ENCODE assay signal across 1 cellular context in the genomic region with DNA sequence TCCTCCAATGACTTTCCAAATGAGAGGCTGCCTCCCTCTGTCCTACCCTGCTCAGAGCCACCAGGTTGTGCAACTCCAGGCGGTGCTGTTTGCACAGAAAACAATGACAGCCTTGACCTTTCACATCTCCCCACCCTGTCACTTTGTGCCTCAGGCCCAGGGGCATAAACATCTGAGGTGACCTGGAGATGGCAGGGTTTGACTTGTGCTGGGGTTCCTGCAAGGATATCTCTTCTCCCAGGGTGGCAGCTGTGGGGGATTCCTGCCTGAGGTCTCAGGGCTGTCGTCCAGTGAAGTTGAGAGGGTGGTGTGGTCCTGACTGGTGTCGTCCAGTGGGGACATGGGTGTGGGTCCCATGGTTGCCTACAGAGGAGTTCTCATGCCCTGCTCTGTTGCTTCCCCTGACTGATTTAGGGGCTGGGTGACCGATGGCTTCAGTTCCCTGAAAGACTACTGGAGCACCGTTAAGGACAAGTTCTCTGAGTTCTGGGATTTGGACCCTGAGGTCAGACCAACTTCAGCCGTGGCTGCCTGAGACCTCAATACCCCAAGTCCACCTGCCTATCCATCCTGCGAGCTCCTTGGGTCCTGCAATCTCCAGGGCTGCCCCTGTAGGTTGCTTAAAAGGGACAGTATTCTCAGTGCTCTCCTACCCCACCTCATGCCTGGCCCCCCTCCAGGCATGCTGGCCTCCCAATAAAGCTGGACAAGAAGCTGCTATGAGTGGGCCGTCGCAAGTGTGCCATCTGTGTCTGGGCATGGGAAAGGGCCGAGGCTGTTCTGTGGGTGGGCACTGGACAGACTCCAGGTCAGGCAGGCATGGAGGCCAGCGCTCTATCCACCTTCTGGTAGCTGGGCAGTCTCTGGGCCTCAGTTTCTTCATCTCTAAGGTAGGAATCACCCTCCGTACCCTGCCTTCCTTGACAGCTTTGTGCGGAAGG.
TF ChIP-seq lines count a peak whose summit lies in the region.

No MANE protein-coding gene starts in this region.

TF ChIP-seq in HepG2, 621 proteins besides CTCF, POLR2A, EP300 and RAD21 (continued from another document and continues in another):
- TF ChIP-seq, protein P1, sequence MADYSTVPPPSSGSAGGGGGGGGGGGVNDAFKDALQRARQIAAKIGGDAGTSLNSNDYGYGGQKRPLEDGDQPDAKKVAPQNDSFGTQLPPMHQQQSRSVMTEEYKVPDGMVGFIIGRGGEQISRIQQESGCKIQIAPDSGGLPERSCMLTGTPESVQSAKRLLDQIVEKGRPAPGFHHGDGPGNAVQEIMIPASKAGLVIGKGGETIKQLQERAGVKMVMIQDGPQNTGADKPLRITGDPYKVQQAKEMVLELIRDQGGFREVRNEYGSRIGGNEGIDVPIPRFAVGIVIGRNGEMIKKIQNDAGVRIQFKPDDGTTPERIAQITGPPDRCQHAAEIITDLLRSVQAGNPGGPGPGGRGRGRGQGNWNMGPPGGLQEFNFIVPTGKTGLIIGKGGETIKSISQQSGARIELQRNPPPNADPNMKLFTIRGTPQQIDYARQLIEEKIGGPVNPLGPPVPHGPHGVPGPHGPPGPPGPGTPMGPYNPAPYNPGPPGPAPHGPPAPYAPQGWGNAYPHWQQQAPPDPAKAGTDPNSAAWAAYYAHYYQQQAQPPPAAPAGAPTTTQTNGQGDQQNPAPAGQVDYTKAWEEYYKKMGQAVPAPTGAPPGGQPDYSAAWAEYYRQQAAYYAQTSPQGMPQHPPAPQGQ (CRISPR knock-in tag; IDR thresholded peaks at IDR 0.05; ENCODE audit: borderline replicate concordance): 0 out of 2 replicates have a peak, but pooled peaks have one; percentile 88
- TF ChIP-seq ZNF333 (CRISPR knock-in tag; IDR thresholded peaks at IDR 0.05; ENCODE audit: borderline replicate concordance): no peak
- TF ChIP-seq ZNF816 (CRISPR knock-in tag; IDR thresholded peaks at IDR 0.05; ENCODE audit: borderline replicate concordance): peak; percentile 42; the same call in 1 of the 2 replicates
- TF ChIP-seq TCF7 (IDR thresholded peaks at IDR 0.05; ENCODE audit: low read depth): peak; percentile 83
- TF ChIP-seq, protein P2, sequence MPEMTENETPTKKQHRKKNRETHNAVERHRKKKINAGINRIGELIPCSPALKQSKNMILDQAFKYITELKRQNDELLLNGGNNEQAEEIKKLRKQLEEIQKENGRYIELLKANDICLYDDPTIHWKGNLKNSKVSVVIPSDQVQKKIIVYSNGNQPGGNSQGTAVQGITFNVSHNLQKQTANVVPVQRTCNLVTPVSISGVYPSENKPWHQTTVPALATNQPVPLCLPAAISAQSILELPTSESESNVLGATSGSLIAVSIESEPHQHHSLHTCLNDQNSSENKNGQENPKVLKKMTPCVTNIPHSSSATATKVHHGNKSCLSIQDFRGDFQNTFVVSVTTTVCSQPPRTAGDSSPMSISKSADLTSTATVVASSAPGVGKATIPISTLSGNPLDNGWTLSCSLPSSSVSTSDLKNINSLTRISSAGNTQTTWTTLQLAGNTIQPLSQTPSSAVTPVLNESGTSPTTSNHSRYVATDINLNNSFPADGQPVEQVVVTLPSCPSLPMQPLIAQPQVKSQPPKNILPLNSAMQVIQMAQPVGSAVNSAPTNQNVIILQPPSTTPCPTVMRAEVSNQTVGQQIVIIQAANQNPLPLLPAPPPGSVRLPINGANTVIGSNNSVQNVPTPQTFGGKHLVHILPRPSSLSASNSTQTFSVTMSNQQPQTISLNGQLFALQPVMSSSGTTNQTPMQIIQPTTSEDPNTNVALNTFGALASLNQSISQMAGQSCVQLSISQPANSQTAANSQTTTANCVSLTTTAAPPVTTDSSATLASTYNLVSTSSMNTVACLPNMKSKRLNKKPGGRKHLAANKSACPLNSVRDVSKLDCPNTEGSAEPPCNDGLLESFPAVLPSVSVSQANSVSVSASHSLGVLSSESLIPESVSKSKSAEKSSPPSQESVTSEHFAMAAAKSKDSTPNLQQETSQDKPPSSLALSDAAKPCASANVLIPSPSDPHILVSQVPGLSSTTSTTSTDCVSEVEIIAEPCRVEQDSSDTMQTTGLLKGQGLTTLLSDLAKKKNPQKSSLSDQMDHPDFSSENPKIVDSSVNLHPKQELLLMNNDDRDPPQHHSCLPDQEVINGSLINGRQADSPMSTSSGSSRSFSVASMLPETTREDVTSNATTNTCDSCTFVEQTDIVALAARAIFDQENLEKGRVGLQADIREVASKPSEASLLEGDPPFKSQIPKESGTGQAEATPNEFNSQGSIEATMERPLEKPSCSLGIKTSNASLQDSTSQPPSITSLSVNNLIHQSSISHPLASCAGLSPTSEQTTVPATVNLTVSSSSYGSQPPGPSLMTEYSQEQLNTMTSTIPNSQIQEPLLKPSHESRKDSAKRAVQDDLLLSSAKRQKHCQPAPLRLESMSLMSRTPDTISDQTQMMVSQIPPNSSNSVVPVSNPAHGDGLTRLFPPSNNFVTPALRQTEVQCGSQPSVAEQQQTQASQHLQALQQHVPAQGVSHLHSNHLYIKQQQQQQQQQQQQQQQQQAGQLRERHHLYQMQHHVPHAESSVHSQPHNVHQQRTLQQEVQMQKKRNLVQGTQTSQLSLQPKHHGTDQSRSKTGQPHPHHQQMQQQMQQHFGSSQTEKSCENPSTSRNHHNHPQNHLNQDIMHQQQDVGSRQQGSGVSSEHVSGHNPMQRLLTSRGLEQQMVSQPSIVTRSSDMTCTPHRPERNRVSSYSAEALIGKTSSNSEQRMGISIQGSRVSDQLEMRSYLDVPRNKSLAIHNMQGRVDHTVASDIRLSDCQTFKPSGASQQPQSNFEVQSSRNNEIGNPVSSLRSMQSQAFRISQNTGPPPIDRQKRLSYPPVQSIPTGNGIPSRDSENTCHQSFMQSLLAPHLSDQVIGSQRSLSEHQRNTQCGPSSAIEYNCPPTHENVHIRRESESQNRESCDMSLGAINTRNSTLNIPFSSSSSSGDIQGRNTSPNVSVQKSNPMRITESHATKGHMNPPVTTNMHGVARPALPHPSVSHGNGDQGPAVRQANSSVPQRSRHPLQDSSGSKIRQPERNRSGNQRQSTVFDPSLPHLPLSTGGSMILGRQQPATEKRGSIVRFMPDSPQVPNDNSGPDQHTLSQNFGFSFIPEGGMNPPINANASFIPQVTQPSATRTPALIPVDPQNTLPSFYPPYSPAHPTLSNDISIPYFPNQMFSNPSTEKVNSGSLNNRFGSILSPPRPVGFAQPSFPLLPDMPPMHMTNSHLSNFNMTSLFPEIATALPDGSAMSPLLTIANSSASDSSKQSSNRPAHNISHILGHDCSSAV (CRISPR knock-in tag; IDR thresholded peaks at IDR 0.05; ENCODE audit: borderline replicate concordance): no peak
- TF ChIP-seq ZNF780A (CRISPR knock-in tag; IDR thresholded peaks at IDR 0.05): peak; percentile 68; the same call in 1 of the 2 replicates
- TF ChIP-seq ZNF337 (CRISPR knock-in tag; IDR thresholded peaks at IDR 0.05; ENCODE audit: borderline replicate concordance, low read depth): peak; percentile 65; the same call in 1 of the 2 replicates
- no peak for TF ChIP-seq ZNF282 (IDR thresholded peaks at IDR 0.05; ENCODE audit: partially characterized antibody)
- TF ChIP-seq HOXA7 (CRISPR knock-in tag; IDR thresholded peaks at IDR 0.05): no peak
- TF ChIP-seq, protein P3, sequence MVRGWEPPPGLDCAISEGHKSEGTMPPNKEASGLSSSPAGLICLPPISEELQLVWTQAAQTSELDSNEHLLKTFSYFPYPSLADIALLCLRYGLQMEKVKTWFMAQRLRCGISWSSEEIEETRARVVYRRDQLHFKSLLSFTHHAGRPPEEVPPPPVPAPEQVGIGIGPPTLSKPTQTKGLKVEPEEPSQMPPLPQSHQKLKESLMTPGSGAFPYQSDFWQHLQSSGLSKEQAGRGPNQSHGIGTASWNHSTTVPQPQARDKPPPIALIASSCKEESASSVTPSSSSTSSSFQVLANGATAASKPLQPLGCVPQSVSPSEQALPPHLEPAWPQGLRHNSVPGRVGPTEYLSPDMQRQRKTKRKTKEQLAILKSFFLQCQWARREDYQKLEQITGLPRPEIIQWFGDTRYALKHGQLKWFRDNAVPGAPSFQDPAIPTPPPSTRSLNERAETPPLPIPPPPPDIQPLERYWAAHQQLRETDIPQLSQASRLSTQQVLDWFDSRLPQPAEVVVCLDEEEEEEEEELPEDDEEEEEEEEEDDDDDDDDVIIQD (CRISPR knock-in tag; IDR thresholded peaks at IDR 0.05; ENCODE audit: low read depth): peak; percentile 78; the same call in 1 of the 2 replicates
- peak; percentile 90 for TF ChIP-seq YEATS4 (CRISPR knock-in tag; IDR thresholded peaks at IDR 0.05; ENCODE audit: borderline replicate concordance)
- no peak for TF ChIP-seq SSRP1 (CRISPR knock-in tag; IDR thresholded peaks at IDR 0.05)
- no peak for TF ChIP-seq RBM22 (optimal IDR thresholded peaks at IDR 0.05; ENCODE audit: low read length)
- TF ChIP-seq ZNF451 (CRISPR knock-in tag; IDR thresholded peaks at IDR 0.05): peak; percentile 78; the same call in 1 of the 2 replicates
- 0 out of 2 replicates have a peak, but pooled peaks have one; percentile 77 for TF ChIP-seq ZFP1 (CRISPR knock-in tag; IDR thresholded peaks at IDR 0.05)
- TF ChIP-seq TCF12 (IDR thresholded peaks at IDR 0.05): no peak
- TF ChIP-seq TCF12 (CRISPR knock-in tag; IDR thresholded peaks at IDR 0.05): peak; percentile 95
- TF ChIP-seq, protein P4, sequence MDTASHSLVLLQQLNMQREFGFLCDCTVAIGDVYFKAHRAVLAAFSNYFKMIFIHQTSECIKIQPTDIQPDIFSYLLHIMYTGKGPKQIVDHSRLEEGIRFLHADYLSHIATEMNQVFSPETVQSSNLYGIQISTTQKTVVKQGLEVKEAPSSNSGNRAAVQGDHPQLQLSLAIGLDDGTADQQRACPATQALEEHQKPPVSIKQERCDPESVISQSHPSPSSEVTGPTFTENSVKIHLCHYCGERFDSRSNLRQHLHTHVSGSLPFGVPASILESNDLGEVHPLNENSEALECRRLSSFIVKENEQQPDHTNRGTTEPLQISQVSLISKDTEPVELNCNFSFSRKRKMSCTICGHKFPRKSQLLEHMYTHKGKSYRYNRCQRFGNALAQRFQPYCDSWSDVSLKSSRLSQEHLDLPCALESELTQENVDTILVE (CRISPR knock-in tag; IDR thresholded peaks at IDR 0.05): peak; percentile 96
- peak; percentile 95 for TF ChIP-seq TARDBP (CRISPR knock-in tag; IDR thresholded peaks at IDR 0.05)
- no peak for TF ChIP-seq ZNF383 (CRISPR knock-in tag; IDR thresholded peaks at IDR 0.05; ENCODE audit: borderline replicate concordance)
- peak; percentile 90 for TF ChIP-seq KLF11 (CRISPR knock-in tag; IDR thresholded peaks at IDR 0.05)
- TF ChIP-seq NRL (CRISPR knock-in tag; IDR thresholded peaks at IDR 0.05; ENCODE audit: borderline replicate concordance): 0 out of 2 replicates have a peak, but pooled peaks have one; percentile 43
- TF ChIP-seq, protein P5, sequence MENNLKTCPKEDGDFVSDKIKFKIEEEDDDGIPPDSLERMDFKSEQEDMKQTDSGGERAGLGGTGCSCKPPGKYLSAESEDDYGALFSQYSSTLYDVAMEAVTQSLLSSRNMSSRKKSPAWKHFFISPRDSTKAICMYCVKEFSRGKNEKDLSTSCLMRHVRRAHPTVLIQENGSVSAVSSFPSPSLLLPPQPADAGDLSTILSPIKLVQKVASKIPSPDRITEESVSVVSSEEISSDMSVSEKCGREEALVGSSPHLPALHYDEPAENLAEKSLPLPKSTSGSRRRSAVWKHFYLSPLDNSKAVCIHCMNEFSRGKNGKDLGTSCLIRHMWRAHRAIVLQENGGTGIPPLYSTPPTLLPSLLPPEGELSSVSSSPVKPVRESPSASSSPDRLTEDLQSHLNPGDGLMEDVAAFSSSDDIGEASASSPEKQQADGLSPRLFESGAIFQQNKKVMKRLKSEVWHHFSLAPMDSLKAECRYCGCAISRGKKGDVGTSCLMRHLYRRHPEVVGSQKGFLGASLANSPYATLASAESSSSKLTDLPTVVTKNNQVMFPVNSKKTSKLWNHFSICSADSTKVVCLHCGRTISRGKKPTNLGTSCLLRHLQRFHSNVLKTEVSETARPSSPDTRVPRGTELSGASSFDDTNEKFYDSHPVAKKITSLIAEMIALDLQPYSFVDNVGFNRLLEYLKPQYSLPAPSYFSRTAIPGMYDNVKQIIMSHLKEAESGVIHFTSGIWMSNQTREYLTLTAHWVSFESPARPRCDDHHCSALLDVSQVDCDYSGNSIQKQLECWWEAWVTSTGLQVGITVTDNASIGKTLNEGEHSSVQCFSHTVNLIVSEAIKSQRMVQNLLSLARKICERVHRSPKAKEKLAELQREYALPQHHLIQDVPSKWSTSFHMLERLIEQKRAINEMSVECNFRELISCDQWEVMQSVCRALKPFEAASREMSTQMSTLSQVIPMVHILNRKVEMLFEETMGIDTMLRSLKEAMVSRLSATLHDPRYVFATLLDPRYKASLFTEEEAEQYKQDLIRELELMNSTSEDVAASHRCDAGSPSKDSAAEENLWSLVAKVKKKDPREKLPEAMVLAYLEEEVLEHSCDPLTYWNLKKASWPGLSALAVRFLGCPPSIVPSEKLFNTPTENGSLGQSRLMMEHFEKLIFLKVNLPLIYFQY (CRISPR knock-in tag; IDR thresholded peaks at IDR 0.05; ENCODE audit: borderline replicate concordance): peak; percentile 94
- peak; percentile 37 for TF ChIP-seq RBM39 (IDR thresholded peaks at IDR 0.05; ENCODE audit: low read depth, low read length, poor library complexity, severe bottlenecking)
- TF ChIP-seq CENPT (CRISPR knock-in tag; IDR thresholded peaks at IDR 0.05; ENCODE audit: low read depth): no peak
- TF ChIP-seq ZNF501 (CRISPR knock-in tag; IDR thresholded peaks at IDR 0.05): peak; percentile 50; the same call in 1 of the 2 replicates
- peak; percentile 67 for TF ChIP-seq FOXK2 (IDR thresholded peaks at IDR 0.05)
- TF ChIP-seq ZSCAN31 (CRISPR knock-in tag; IDR thresholded peaks at IDR 0.05; ENCODE audit: low read depth): peak; percentile 70; the same call in 1 of the 2 replicates
- 0 out of 2 replicates have a peak, but pooled peaks have one; percentile 48 for TF ChIP-seq ZNF253 (CRISPR knock-in tag; IDR thresholded peaks at IDR 0.05; ENCODE audit: borderline replicate concordance)
- TF ChIP-seq, protein P6, sequence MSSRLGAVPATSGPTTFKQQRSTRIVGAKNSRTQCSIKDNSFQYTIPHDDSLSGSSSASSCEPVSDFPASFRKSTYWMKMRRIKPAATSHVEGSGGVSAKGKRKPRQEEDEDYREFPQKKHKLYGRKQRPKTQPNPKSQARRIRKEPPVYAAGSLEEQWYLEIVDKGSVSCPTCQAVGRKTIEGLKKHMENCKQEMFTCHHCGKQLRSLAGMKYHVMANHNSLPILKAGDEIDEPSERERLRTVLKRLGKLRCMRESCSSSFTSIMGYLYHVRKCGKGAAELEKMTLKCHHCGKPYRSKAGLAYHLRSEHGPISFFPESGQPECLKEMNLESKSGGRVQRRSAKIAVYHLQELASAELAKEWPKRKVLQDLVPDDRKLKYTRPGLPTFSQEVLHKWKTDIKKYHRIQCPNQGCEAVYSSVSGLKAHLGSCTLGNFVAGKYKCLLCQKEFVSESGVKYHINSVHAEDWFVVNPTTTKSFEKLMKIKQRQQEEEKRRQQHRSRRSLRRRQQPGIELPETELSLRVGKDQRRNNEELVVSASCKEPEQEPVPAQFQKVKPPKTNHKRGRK (CRISPR knock-in tag; IDR thresholded peaks at IDR 0.05): peak; percentile 91; the same call in 1 of the 2 replicates
- no peak; the same call in 1 of the 2 replicates for TF ChIP-seq ZNF674 (CRISPR knock-in tag; IDR thresholded peaks at IDR 0.05; ENCODE audit: low read depth)
- TF ChIP-seq HDAC2 (CRISPR knock-in tag; IDR thresholded peaks at IDR 0.05): peak; percentile 100
- TF ChIP-seq KDM5A (IDR thresholded peaks at IDR 0.05; ENCODE audit: borderline replicate concordance, low read length): no peak
- TF ChIP-seq ZNF547 (CRISPR knock-in tag; IDR thresholded peaks at IDR 0.05): peak; percentile 44; the same call in 1 of the 2 replicates
- 0 out of 2 replicates have a peak, but pooled peaks have one; percentile 65 for TF ChIP-seq ZNF230 (CRISPR knock-in tag; IDR thresholded peaks at IDR 0.05)
- TF ChIP-seq U2AF1 (optimal IDR thresholded peaks at IDR 0.05; ENCODE audit: low read depth, low read length): peak; percentile 67
- TF ChIP-seq ZNF484 (CRISPR knock-in tag; IDR thresholded peaks at IDR 0.05; ENCODE audit: borderline replicate concordance, low read depth): no peak
